Comparison of ENCODE assay signal across 9 cellular contexts in genomic region chr14:86057018-86057667, GRCh38.
DNase-seq lines count a peak whose midpoint lies in the region; ATAC-seq and TF ChIP-seq lines count a peak whose summit lies in the region.
"Had no signal": no experiment of that assay in that cellular context is flagged by ENCODE, and none has a peak within 500 bp of the region (broad histone marks: within the 10 kb centered on the region; RNA-seq: fewer than 3 reads in every experiment).

No MANE protein-coding gene starts in this region.

- H3K4me1 Mint-ChIP-seq in activated B cell treated with CpG ODN at 0.5 μM for 24 hours (peaks cover 6% of the 10 kb centered on the region), glutamatergic neuron (ENCODE audit: low read depth, unreplicated experiment) (peaks cover 17% of the 10 kb centered on the region)
- H3K4me1 Mint-ChIP-seq: activated naive CD8-positive, alpha-beta T cell treated with anti-CD3 and anti-CD28 coated beads, Interleukin-2, amount 10 ng/mL, durations not matched to agents 7 days and 5 days had no signal

- H3K36me3 ChIP-seq in GM06990 (ENCODE audit: control insufficient read depth, insufficient read depth, low read length) (no peaks in the 10 kb centered on the region), MM.1S (replicated peaks; ENCODE audit: insufficient read depth, low read length) (no peaks in the 10 kb centered on the region)

- no peak overlapping the region for H3K4me2 ChIP-seq in MM.1S (ENCODE audit: low read depth, low read length)

- H2AFZ ChIP-seq in MM.1S (ENCODE audit: low read length) = no peak overlapping the region

- H3K9me3 Mint-ChIP-seq in activated B cell treated with CpG ODN at 0.5 μM for 24 hours (no peaks in the 10 kb centered on the region), glutamatergic neuron (ENCODE audit: unreplicated experiment) (peaks cover 3% of the 10 kb centered on the region)
- H3K9me3 Mint-ChIP-seq: activated naive CD8-positive, alpha-beta T cell treated with anti-CD3 and anti-CD28 coated beads, Interleukin-2, amount 10 ng/mL, durations not matched to agents 7 days and 5 days had no signal

- H3K27ac ChIP-seq in MM.1S (ENCODE audit: low read length) = no peak overlapping the region

- H3K27me3 ChIP-seq in GM06990 (replicated peaks; ENCODE audit: control insufficient read depth, insufficient read depth, low read length) (no peaks in the 10 kb centered on the region), MM.1S (replicated peaks; ENCODE audit: insufficient read depth, low read length) (no peaks in the 10 kb centered on the region)

- peaks cover 12% of the 10 kb centered on the region; the same call in 1 of the 2 replicates for H3K4me1 ChIP-seq in MM.1S (ENCODE audit: low read length)

- intact Hi-C loops in activated B cell treated with CpG ODN at 0.5 μM for 24 hours (cut with micrococcal nuclease) = loop anchor here (5.0 kb wide), 1 partner anchor 195 kb away; no protein-coding TSS in a partner anchor

- H3K79me2 ChIP-seq in MM.1S (ENCODE audit: low read length) = no peaks in the 10 kb centered on the region

- H3K9ac ChIP-seq in MM.1S (ENCODE audit: low read length) = no peak overlapping the region

- POLR2A ChIA-PET in activated B cell treated with CpG ODN at 0.5 μM for 24 hours (lab: Charles Lee) = interaction anchor here (0.6 kb wide), 1 partner anchor 14 kb away, joined by 3 read pairs; no protein-coding TSS in a partner anchor

- H3K9me2 ChIP-seq in MM.1S (replicated peaks; ENCODE audit: insufficient read depth, low read length) = no peaks in the 10 kb centered on the region

- CTCF ChIA-PET in activated B cell treated with CpG ODN at 0.5 μM for 24 hours (lab: Charles Lee) = interaction anchor here (0.8 to 1.3 kb wide), 3 partner anchors 10 to 189 kb away, joined by 3 read pairs; no protein-coding TSS in a partner anchor

- H3K36me3 Mint-ChIP-seq in activated B cell treated with CpG ODN at 0.5 μM for 24 hours (ENCODE audit: low read depth) (no peaks in the 10 kb centered on the region), glutamatergic neuron (ENCODE audit: unreplicated experiment) (peaks cover 5% of the 10 kb centered on the region)
- H3K36me3 Mint-ChIP-seq: activated naive CD8-positive, alpha-beta T cell treated with anti-CD3 and anti-CD28 coated beads, Interleukin-2, amount 10 ng/mL, durations not matched to agents 7 days and 5 days had no signal

- no peaks in the 10 kb centered on the region for H3F3A ChIP-seq in MM.1S (ENCODE audit: insufficient read depth, low read length)

- H3K4me3 Mint-ChIP-seq in activated B cell treated with CpG ODN at 0.5 μM for 24 hours = no peak overlapping the region
- no peak overlapping the region for H3K4me3 Mint-ChIP-seq in glutamatergic neuron (ENCODE audit: unreplicated experiment)
- H3K4me3 Mint-ChIP-seq: activated naive CD8-positive, alpha-beta T cell treated with anti-CD3 and anti-CD28 coated beads, Interleukin-2, amount 10 ng/mL, durations not matched to agents 7 days and 5 days had no signal

- no peak for ATAC-seq in activated B cell treated with CpG ODN at 0.5 μM for 24 hours (ENCODE audit: low read depth)
- no peak for ATAC-seq in GM21717 (IDR thresholded peaks at IDR 0.05; ENCODE audit: unreplicated experiment)

- peak; percentile 71 for TF ChIP-seq CTCF in GM06990 (IDR thresholded peaks at IDR 0.05; ENCODE audit: insufficient read depth, low read length, poor library complexity, severe bottlenecking)
- TF ChIP-seq CTCF in MM.1S (IDR thresholded peaks at IDR 0.05; ENCODE audit: low read length) = peak; percentile 42
- peak; percentile 17 for TF ChIP-seq CTCF in activated B cell treated with CpG ODN at 0.5 μM for 24 hours (IDR thresholded peaks at IDR 0.05)
- TF ChIP-seq CTCF in glutamatergic neuron (IDR thresholded peaks at IDR 0.05; ENCODE audit: partially characterized antibody, unreplicated experiment) = peak; percentile 88

- DNase-seq in A172 (ENCODE audit: low spot score) (peak; percentile 12), GM06990 (ENCODE audit: extremely low read depth, insufficient read length) (no peak), MM.1S (peak; percentile 7), activated B cell treated with CpG ODN at 0.5 μM for 24 hours (no peak), glutamatergic neuron (peak; percentile 58), NCI-H1048 (lab: John Stamatoyannopoulos, UW) (no peak)
- DNase-seq in stimulated activated CD4-positive, alpha-beta T cell treated with anti-CD3 and anti-CD28 coated beads, Interleukin-4, amount 100 ng/mL, for 48 hours (ENCODE audit: low read depth in 2 of 2) = peak; percentile 1 to 9
- DNase-seq: activated naive CD8-positive, alpha-beta T cell treated with anti-CD3 and anti-CD28 coated beads, Interleukin-2, amount 10 ng/mL, durations not matched to agents 7 days and 5 days had no signal

- H3K4me3 ChIP-seq in GM06990 (replicated peaks; ENCODE audit: low read depth, low read length) (no peak overlapping the region), MM.1S (ENCODE audit: low read length) (no peak overlapping the region)

- no peaks in the 10 kb centered on the region for H3K9me3 ChIP-seq in MM.1S (replicated peaks; ENCODE audit: insufficient read depth, low read length)

- H3K27me3 Mint-ChIP-seq in activated B cell treated with CpG ODN at 0.5 μM for 24 hours (no peaks in the 10 kb centered on the region), glutamatergic neuron (ENCODE audit: unreplicated experiment) (no peaks in the 10 kb centered on the region)
- H3K27me3 Mint-ChIP-seq: activated naive CD8-positive, alpha-beta T cell treated with anti-CD3 and anti-CD28 coated beads, Interleukin-2, amount 10 ng/mL, durations not matched to agents 7 days and 5 days had no signal

- H4K20me1 ChIP-seq in MM.1S (ENCODE audit: insufficient read depth, low read length) = no peaks in the 10 kb centered on the region

- H3K27ac Mint-ChIP-seq in activated B cell treated with CpG ODN at 0.5 μM for 24 hours = no peak overlapping the region
- no peak overlapping the region for H3K27ac Mint-ChIP-seq in glutamatergic neuron (ENCODE audit: unreplicated experiment)
- H3K27ac Mint-ChIP-seq: activated naive CD8-positive, alpha-beta T cell treated with anti-CD3 and anti-CD28 coated beads, Interleukin-2, amount 10 ng/mL, durations not matched to agents 7 days and 5 days had no signal

Comparison
In these comparisons a context has a peak if more than half of its experiments do, and no peak if none do; other contexts are left out.
1. DNase-seq: peak in A172 (single experiment), MM.1S (single experiment), glutamatergic neuron (single experiment) and stimulated activated CD4-positive, alpha-beta T cell treated with anti-CD3 and anti-CD28 coated beads, Interleukin-4, amount 100 ng/mL, for 48 hours (2 of 2); none in GM06990 (single experiment), activated B cell treated with CpG ODN at 0.5 μM for 24 hours (single experiment) and NCI-H1048 (single experiment).
2. CTCF ChIP-seq: peak in every context shown above with its lines; median percentile 88 in glutamatergic neuron; 71 in GM06990; 42 in MM.1S; 17 in activated B cell treated with CpG ODN at 0.5 μM for 24 hours.